ENCODE assay signal across 10 cellular contexts in the genomic region with DNA sequence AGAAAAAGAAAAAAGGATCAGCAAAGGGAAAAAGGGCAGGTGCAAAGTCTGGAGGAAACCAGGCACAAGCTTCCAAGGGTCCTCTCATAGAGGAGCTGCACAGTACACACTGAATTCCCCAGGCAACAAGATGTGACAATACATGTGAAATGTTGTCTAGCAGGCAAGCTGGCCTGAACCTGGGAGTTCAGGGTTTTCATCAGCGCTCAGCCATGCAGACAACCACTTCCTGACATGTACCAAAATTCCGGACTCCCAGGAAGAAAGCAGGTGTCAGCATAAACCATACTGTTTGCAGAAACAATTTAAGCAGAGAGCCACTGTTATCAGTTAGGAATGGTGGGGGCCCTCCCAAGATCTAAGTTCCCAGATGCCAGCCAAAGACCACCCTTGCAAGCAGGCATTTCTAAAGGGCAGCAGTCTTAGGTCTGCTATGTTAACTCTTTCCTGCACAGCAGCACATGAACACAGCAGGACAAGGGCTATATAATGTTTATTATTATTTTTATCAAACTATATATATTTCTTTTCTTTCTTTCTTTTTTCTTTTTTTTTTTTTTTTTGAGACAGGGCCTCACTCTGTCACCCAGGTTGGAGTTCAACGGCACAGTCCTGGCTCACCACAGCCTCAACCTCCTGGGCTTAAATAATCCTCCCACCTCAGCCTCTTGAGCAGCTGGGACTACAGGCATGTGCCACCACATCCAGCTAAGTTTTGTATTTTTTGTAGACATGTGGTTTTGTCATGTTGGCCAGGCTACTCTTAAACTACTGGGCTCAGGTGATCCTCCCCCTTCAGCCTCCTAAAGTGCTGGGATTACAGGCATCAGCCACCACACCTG. TPM values are rescaled to one million over a fixed set of nuclear protein-coding genes. Genes with fewer than 3 reads are reported as not detected.
DNase-seq lines count a peak whose midpoint lies in the region; ATAC-seq, FAIRE-seq and TF ChIP-seq lines count a peak whose summit lies in the region.
"Had no signal": no experiment of that assay in that cellular context is flagged by ENCODE, and none has a peak within 500 bp of the region (broad histone marks: within the 10 kb centered on the region; RNA-seq: fewer than 3 reads in every experiment).

No MANE protein-coding gene starts in this region.

- no peak overlapping the region for H3K27ac Mint-ChIP-seq in mesothelial cell of epicardium

- no peaks in the 10 kb centered on the region for H3K9me3 ChIP-seq in A549

- in situ Hi-C loops in astrocyte of the spinal cord (cut with HindIII; ENCODE audit: low sequenced_read_pairs): no loop called here
- in situ Hi-C loops in GM13977 (cut with MboI; ENCODE audit: low pct_unique_long_range_greater_than_20kb, low sequenced_read_pairs, unreplicated experiment): no loop called here

- no peak for DNase-seq in A549 (ENCODE audit: low read depth in 1 of 2, low spot score in 1 of 2)
- peak; percentile 61 for DNase-seq in astrocyte of the spinal cord (ENCODE audit: low read depth, low spot score)
- DNase-seq in 8988T: no peak
- no peak for DNase-seq in mesothelial cell of epicardium (ENCODE audit: low spot score in 2 of 2, unreplicated experiment in 2 of 2)
- DNase-seq in GM13977 (ENCODE audit: low spot score): no peak

- 96% methylated on average over 3 of the region's 3 CpGs for WGBS in A549 (ENCODE audit: missing lambda C conversion rate)

- TF ChIP-seq CTCF in A549 (IDR thresholded peaks at IDR 0.05) (no peak), astrocyte of the spinal cord (IDR thresholded peaks at IDR 0.05; ENCODE audit: low read depth, low read length) (no peak), mesothelial cell of epicardium (IDR thresholded peaks at IDR 0.05; ENCODE audit: unreplicated experiment) (no peak), GM13977 (IDR thresholded peaks at IDR 0.05; ENCODE audit: extremely low read depth, insufficient read depth, missing control alignments) (no peak)

- peaks cover 19% of the 10 kb centered on the region for H3K36me3 Mint-ChIP-seq in mesothelial cell of epicardium

- no peak overlapping the region for H3K4me3 Mint-ChIP-seq in mesothelial cell of epicardium

- TF ChIP-seq EP300 in A549 (IDR thresholded peaks at IDR 0.05): no peak

- no peak for FAIRE-seq in A549 (lab: Jason Lieb, UNC)
- FAIRE-seq: D721Med had no signal

- no peak for TF ChIP-seq POLR2A in A549 (IDR thresholded peaks at IDR 0.05; ENCODE audit: low read length)

- POLR2A ChIA-PET in A549 (lab: Yijun Ruan, JAX): interaction anchor here (0.6 kb wide), 1 partner anchor 25 kb away, joined by 5 read pairs; no protein-coding TSS in a partner anchor

- no peak overlapping the region for H3K27ac ChIP-seq in A549

- CTCF ChIA-PET in A549 (lab: Yijun Ruan, JAX): interaction anchor here (0.6 to 0.9 kb wide), 3 partner anchors 40 to 182 kb away, joined by 3 read pairs; no protein-coding TSS in a partner anchor

- H3K9me3 Mint-ChIP-seq in mesothelial cell of epicardium: no peaks in the 10 kb centered on the region

- no peak overlapping the region for H3K4me3 ChIP-seq in A549
- H3K4me3 ChIP-seq in astrocyte of the spinal cord (ENCODE audit: low read depth, low read length): no peak overlapping the region

- no peak for TF ChIP-seq RAD21 in A549 (conservative IDR thresholded peaks at IDR 0.05 in 1 of 2, IDR thresholded peaks at IDR 0.05 in 1 of 2)

- H3K4me1 Mint-ChIP-seq in mesothelial cell of epicardium: peaks cover 6% of the 10 kb centered on the region

- no peaks in the 10 kb centered on the region for H3K27me3 Mint-ChIP-seq in mesothelial cell of epicardium (ENCODE audit: low read depth)

- no peak overlapping the region for H3K4me2 ChIP-seq in A549

- ATAC-seq in A549 (no peak), GM18868 (IDR thresholded peaks at IDR 0.05; ENCODE audit: unreplicated experiment) (peak; percentile 86), HG03378 (IDR thresholded peaks at IDR 0.05; ENCODE audit: unreplicated experiment) (peak; percentile 81), GM19324 (IDR thresholded peaks at IDR 0.05; ENCODE audit: low FRiP score, unreplicated experiment) (no peak)

- no peaks in the 10 kb centered on the region for H3K4me1 ChIP-seq in A549

TF ChIP-seq in A549, 52 proteins besides CTCF, POLR2A, EP300 and RAD21:
- TF ChIP-seq MAFK (IDR thresholded peaks at IDR 0.05; ENCODE audit: partially characterized antibody): peak; percentile 27
- TF ChIP-seq BCL3 (IDR thresholded peaks at IDR 0.05): no peak
- no peak for TF ChIP-seq SREBF2 (IDR thresholded peaks at IDR 0.05)
- no peak for TF ChIP-seq JUN (IDR thresholded peaks at IDR 0.05)
- no peak for TF ChIP-seq ZSCAN20 (CRISPR knock-in tag; IDR thresholded peaks at IDR 0.05)

RNA-seq across cellular contexts. Expression of gene TK2, which starts 10.1 kb away (rescaled TPM):
- polyA plus RNA-seq in A549 (2011; rRNA removed): 29.5 and 36.3 TPM in 2 replicates
- 9.1 and 11.1 TPM in 2 replicates for polyA plus RNA-seq in A549 (2012; cell fraction: cytosol; rRNA removed)
- polyA plus RNA-seq in A549 (2012; cell fraction: nucleus; rRNA removed): 11.3 and 15.0 TPM in 2 replicates
- polyA plus RNA-seq in A549 (2017; fragmentation: RNase III; extraction: RNeasy Plus Mini Kit Qiagen cat#74134 plus additional on column Dnase treatment): 13.5 to 16.2 TPM (median 13.9 TPM) in 3 replicates
- 31.4 and 40.6 TPM in 2 replicates for polyA minus RNA-seq in A549 (2011; rRNA and poly(A)+ RNA removed)
- 24.9 to 28.8 TPM (median 28.5 TPM) in 3 replicates for total RNA-seq in mesothelial cell of epicardium

RNA-seq across cellular contexts. Expression of gene CKLF, which starts 12.5 kb away (rescaled TPM):
- 85.1 and 96.5 TPM in 2 replicates for polyA plus RNA-seq in A549 (2011; rRNA removed)
- 134 and 167 TPM in 2 replicates for polyA plus RNA-seq in A549 (2012; cell fraction: cytosol; rRNA removed)
- polyA plus RNA-seq in A549 (2012; cell fraction: nucleus; rRNA removed): 43.2 and 60.1 TPM in 2 replicates
- 72.8 to 104 TPM (median 87.0 TPM) in 3 replicates for polyA plus RNA-seq in A549 (2017; fragmentation: RNase III; extraction: RNeasy Plus Mini Kit Qiagen cat#74134 plus additional on column Dnase treatment)
- 20.9 and 23.0 TPM in 2 replicates for polyA minus RNA-seq in A549 (2011; rRNA and poly(A)+ RNA removed)
- 28.9 to 33.2 TPM (median 31.1 TPM) in 3 replicates for total RNA-seq in mesothelial cell of epicardium

RNA-seq across cellular contexts. Expression of gene CMTM1, which starts 26.4 kb away (rescaled TPM):
- 1.1 and 1.3 TPM in 2 replicates for polyA plus RNA-seq in A549 (2011; rRNA removed)
- polyA plus RNA-seq in A549 (2012; cell fraction: cytosol; rRNA removed): 1.9 and 2.7 TPM in 2 replicates
- 1.4 and 1.6 TPM in 2 replicates for polyA plus RNA-seq in A549 (2012; cell fraction: nucleus; rRNA removed)
- polyA plus RNA-seq in A549 (2017; fragmentation: RNase III; extraction: RNeasy Plus Mini Kit Qiagen cat#74134 plus additional on column Dnase treatment): 1.5 to 2.1 TPM (median 1.9 TPM) in 3 replicates
- 1.3 and 2.6 TPM in 2 replicates for polyA minus RNA-seq in A549 (2011; rRNA and poly(A)+ RNA removed)
- 10.0 to 10.3 TPM (median 10.2 TPM) in 3 replicates for total RNA-seq in mesothelial cell of epicardium

RNA-seq across cellular contexts. Expression of gene CMTM2, which starts 39.4 kb away (rescaled TPM):
- 0.09 TPM in 1 of 2 replicates, not detected in the other for polyA plus RNA-seq in A549 (2011; rRNA removed)
- polyA plus RNA-seq in A549 (2012; cell fraction: cytosol; rRNA removed): 0.04 TPM in 1 of 2 replicates, not detected in the other
- 0.16 and 0.33 TPM in 2 replicates for polyA plus RNA-seq in A549 (2012; cell fraction: nucleus; rRNA removed)
- polyA plus RNA-seq in A549 (2017; fragmentation: RNase III; extraction: RNeasy Plus Mini Kit Qiagen cat#74134 plus additional on column Dnase treatment): 0.09 to 0.15 TPM in 2 of 3 replicates, not detected in the other
- not detected in 2 replicates for polyA minus RNA-seq in A549 (2011; rRNA and poly(A)+ RNA removed)
- 0.25 to 0.58 TPM (median 0.51 TPM) in 3 replicates for total RNA-seq in mesothelial cell of epicardium
- total RNA-seq: fibroblast of lung had no signal
- polyA plus RNA-seq: fibroblast of lung had no signal

Comparison
In these comparisons a context has a peak if more than half of its experiments do, and no peak if none do; other contexts are left out.
1. ATAC-seq: peak in GM18868 (single experiment) and HG03378 (single experiment); none in A549 (0 of 2) and GM19324 (single experiment).